In genomic region chr3:115659253-115659652, GRCh38 we compare ENCODE assay signal across 8 cellular contexts. TPM values are rescaled to one million over a fixed set of nuclear protein-coding genes. Genes with fewer than 3 reads are reported as not detected.
DNase-seq lines count a peak whose midpoint lies in the region; ATAC-seq and TF ChIP-seq lines count a peak whose summit lies in the region.

No MANE protein-coding gene starts in this region.

- H3K27me3 ChIP-seq in right atrium auricular region (no peaks in the 10 kb centered on the region), neutrophil (peaks cover 100% of the 10 kb centered on the region)

- H3K9me3 ChIP-seq in right atrium auricular region (no peaks in the 10 kb centered on the region), neutrophil (no peaks in the 10 kb centered on the region)

- TF ChIP-seq CTCF in right atrium auricular region (IDR thresholded peaks at IDR 0.05) (no peak), neutrophil (IDR thresholded peaks at IDR 0.05) (no peak)

- H3K4me3 ChIP-seq in right atrium auricular region, result peak overlapping the region; percentile 50 to 82
- H3K4me3 ChIP-seq in neutrophil (ENCODE audit: low read depth in 1 of 2, low read length in 1 of 2), result peak overlapping the region; percentile 58 to 64

- intact Hi-C loops in cardiac septum (cut with DNase I), result loop anchor here (5.0 kb wide), 3 partner anchors 123 to 1277 kb away; no protein-coding TSS in a partner anchor

- DNase-seq in right atrium auricular region (ENCODE audit: low spot score) (no peak), cardiac septum (ENCODE audit: low spot score) (no peak), NCI-H1694 (lab: John Stamatoyannopoulos, UW) (no peak), foreskin melanocyte (no peak)
- DNase-seq in central memory CD4-positive, alpha-beta T cell, result peak; percentile 2

- ATAC-seq in HG03342 (IDR thresholded peaks at IDR 0.05; ENCODE audit: unreplicated experiment), result peak; percentile 25
- ATAC-seq in HG03097 (IDR thresholded peaks at IDR 0.05; ENCODE audit: low FRiP score, unreplicated experiment), result no peak

- no peaks in the 10 kb centered on the region for H3K36me3 ChIP-seq in right atrium auricular region
- no peaks in the 10 kb centered on the region for H3K36me3 ChIP-seq in neutrophil

- H3K4me1 ChIP-seq in right atrium auricular region (peaks cover 3 to 34% of the 10 kb centered on the region in 2 donors), neutrophil (ENCODE audit: control insufficient read depth in 1 of 2, insufficient read depth in 1 of 2, low read depth in 1 of 2, low read length in 1 of 2) (no peaks in the 10 kb centered on the region)

- H3K27ac ChIP-seq in right atrium auricular region (peak overlapping the region; percentile 97 to 98), neutrophil (no peak overlapping the region)

RNA-seq across cellular contexts. Expression of gene GAP43, which starts 35.9 kb away (rescaled TPM):
- 1 to 10 TPM in 1 of 2 donors, under 1 TPM in 1; 0.47 to 1.7 TPM for total RNA-seq in right atrium auricular region
- 2.6 TPM for total RNA-seq in cardiac septum
